ENCODE assay signal across 9 cellular contexts in the genomic region with DNA sequence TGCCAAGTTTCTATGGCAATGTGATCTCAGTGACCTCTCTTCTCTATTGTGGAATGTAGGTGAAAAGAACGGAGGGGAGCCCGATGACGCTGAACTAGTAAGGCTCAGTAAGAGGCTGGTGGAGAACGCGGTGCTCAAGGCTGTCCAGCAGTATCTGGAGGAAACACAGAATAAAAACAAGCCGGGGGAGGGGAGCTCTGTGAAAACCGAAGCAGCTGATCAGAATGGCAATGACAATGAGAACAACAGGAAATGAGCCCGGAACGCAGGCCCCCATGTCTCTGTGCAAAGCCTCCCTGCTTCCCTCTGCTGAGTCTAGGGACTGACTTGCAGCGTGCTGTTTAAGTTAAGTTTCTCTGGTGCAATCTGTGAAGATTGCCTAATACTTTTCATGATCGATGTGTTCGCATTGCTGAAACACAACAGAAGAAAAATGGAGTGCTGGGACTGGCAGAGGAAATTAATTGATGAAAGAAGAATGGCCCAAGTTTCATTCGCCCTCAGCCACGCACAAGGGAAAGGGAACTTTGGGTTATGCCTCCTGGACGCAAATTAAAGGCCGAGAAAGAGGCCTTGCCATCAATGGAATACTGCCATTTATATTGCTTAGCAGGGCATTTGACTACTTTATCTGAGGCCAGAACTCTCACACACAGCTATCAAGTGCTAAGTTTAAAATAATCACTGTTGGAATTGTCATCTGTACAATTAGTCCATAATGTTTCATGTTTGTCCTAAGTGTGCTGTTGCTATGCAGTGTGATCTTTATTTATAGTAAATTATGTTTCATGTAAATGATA.
DNase-seq lines count a peak whose midpoint lies in the region; ATAC-seq, FAIRE-seq and TF ChIP-seq lines count a peak whose summit lies in the region.
"Had no signal": no experiment of that assay in that cellular context is flagged by ENCODE, and none has a peak within 500 bp of the region (broad histone marks: within the 10 kb centered on the region; RNA-seq: fewer than 3 reads in every experiment).

No MANE protein-coding gene starts in this region.

- peaks cover 19% of the 10 kb centered on the region for H3K4me1 Mint-ChIP-seq in T-helper 2 cell treated with Interferon-gamma antibody and Interleukin-4, amounts not matched to agents 5 μg/mL and 100 μg/mL, for 36 hours (ENCODE audit: low read depth)
- H3K4me1 Mint-ChIP-seq in astrocyte (ENCODE audit: low read depth, unreplicated experiment) (peaks cover 10% of the 10 kb centered on the region), glutamatergic neuron (ENCODE audit: low read depth, unreplicated experiment) (peaks cover 2% of the 10 kb centered on the region)

- peak overlapping the region; percentile 60 for H2AFZ ChIP-seq in astrocyte (ENCODE audit: low read depth, low read length)

- no peaks in the 10 kb centered on the region for H3K27me3 ChIP-seq in astrocyte (ENCODE audit: insufficient read depth, low read length)

- H3K4me3 ChIP-seq in astrocyte (ENCODE audit: insufficient read depth, low read depth, low read length), result peak overlapping the region; percentile 6

- H3K4me3 Mint-ChIP-seq in T-helper 2 cell treated with Interferon-gamma antibody and Interleukin-4, amounts not matched to agents 5 μg/mL and 100 μg/mL, for 36 hours, result peak overlapping the region; percentile 75
- H3K4me3 Mint-ChIP-seq in astrocyte (ENCODE audit: unreplicated experiment) (no peak overlapping the region), glutamatergic neuron (ENCODE audit: unreplicated experiment) (no peak overlapping the region)

- TF ChIP-seq CTCF in astrocyte (IDR thresholded peaks at IDR 0.05; ENCODE audit: insufficient read depth, low read depth, low read length) (no peak), glutamatergic neuron (IDR thresholded peaks at IDR 0.05; ENCODE audit: partially characterized antibody, unreplicated experiment) (no peak)

- H3K36me3 ChIP-seq in astrocyte (ENCODE audit: insufficient read depth, low read length), result no peaks in the 10 kb centered on the region

- peak overlapping the region; percentile 88 for H3K27ac Mint-ChIP-seq in T-helper 2 cell treated with Interferon-gamma antibody and Interleukin-4, amounts not matched to agents 5 μg/mL and 100 μg/mL, for 36 hours
- H3K27ac Mint-ChIP-seq in astrocyte (ENCODE audit: unreplicated experiment) (no peak overlapping the region), glutamatergic neuron (ENCODE audit: unreplicated experiment) (no peak overlapping the region)

- H3K27ac ChIP-seq in astrocyte (ENCODE audit: low read depth, low read length), result no peak overlapping the region
- H3K27ac ChIP-seq: epithelial cell of prostate had no signal

- H3K4me2 ChIP-seq in astrocyte (ENCODE audit: low read length), result peak overlapping the region; percentile 62

- H3K27me3 Mint-ChIP-seq in T-helper 2 cell treated with Interferon-gamma antibody and Interleukin-4, amounts not matched to agents 5 μg/mL and 100 μg/mL, for 36 hours (ENCODE audit: low read depth), result no peaks in the 10 kb centered on the region
- H3K27me3 Mint-ChIP-seq in astrocyte (ENCODE audit: low read depth, unreplicated experiment) (no peaks in the 10 kb centered on the region), glutamatergic neuron (ENCODE audit: unreplicated experiment) (no peaks in the 10 kb centered on the region)

- H3K4me1 ChIP-seq in astrocyte (ENCODE audit: insufficient read depth, low read length), result no peaks in the 10 kb centered on the region

- peaks cover 25% of the 10 kb centered on the region for H3K36me3 Mint-ChIP-seq in T-helper 2 cell treated with Interferon-gamma antibody and Interleukin-4, amounts not matched to agents 5 μg/mL and 100 μg/mL, for 36 hours (ENCODE audit: low read depth)
- H3K36me3 Mint-ChIP-seq in astrocyte (ENCODE audit: low read depth, unreplicated experiment), result no peaks in the 10 kb centered on the region
- H3K36me3 Mint-ChIP-seq in glutamatergic neuron (ENCODE audit: unreplicated experiment), result no peaks in the 10 kb centered on the region

- peak; percentile 37 for DNase-seq in T-helper 2 cell treated with Interferon-gamma antibody and Interleukin-4, amounts not matched to agents 5 μg/mL and 100 μg/mL, for 36 hours (ENCODE audit: low spot score)
- DNase-seq in astrocyte (ENCODE audit: low read depth) (peak; percentile 23), medulla oblongata (ENCODE audit: extremely low spot score) (peak; percentile 87), glutamatergic neuron (no peak), GM19239 (ENCODE audit: insufficient read length, low spot score) (no peak)
- peak; percentile 57 for DNase-seq in stimulated activated CD8-positive, alpha-beta memory T cell treated with anti-CD3 and anti-CD28 coated beads, Interleukin-4, amount 100 ng/mL, for 48 hours

- peak; percentile 68 for ATAC-seq in GM19324 (IDR thresholded peaks at IDR 0.05; ENCODE audit: low FRiP score, unreplicated experiment)
- no peak for ATAC-seq in HG02588 (IDR thresholded peaks at IDR 0.05; ENCODE audit: unreplicated experiment)

- peaks cover 8% of the 10 kb centered on the region for H3K9me3 Mint-ChIP-seq in T-helper 2 cell treated with Interferon-gamma antibody and Interleukin-4, amounts not matched to agents 5 μg/mL and 100 μg/mL, for 36 hours
- H3K9me3 Mint-ChIP-seq in astrocyte (ENCODE audit: unreplicated experiment), result no peaks in the 10 kb centered on the region
- H3K9me3 Mint-ChIP-seq in glutamatergic neuron (ENCODE audit: unreplicated experiment), result no peaks in the 10 kb centered on the region

- no peaks in the 10 kb centered on the region for H3K9me3 ChIP-seq in astrocyte (ENCODE audit: insufficient read depth, low read depth, low read length)

- H3K9ac ChIP-seq in astrocyte (ENCODE audit: low read length), result no peak overlapping the region

- FAIRE-seq in astrocyte (lab: Jason Lieb, UNC) (no peak), GM19239 (lab: Jason Lieb, UNC) (no peak)

- H3K79me2 ChIP-seq in astrocyte (ENCODE audit: insufficient read depth, low read length), result no peaks in the 10 kb centered on the region

- H4K20me1 ChIP-seq in astrocyte (ENCODE audit: insufficient read depth, low read length), result no peaks in the 10 kb centered on the region

Comparison
In these comparisons a context has a peak if more than half of its experiments do, and no peak if none do; other contexts are left out.
1. DNase-seq: peak in T-helper 2 cell treated with Interferon-gamma antibody and Interleukin-4, amounts not matched to agents 5 μg/mL and 100 μg/mL, for 36 hours (single experiment), astrocyte (single experiment), medulla oblongata (single experiment) and stimulated activated CD8-positive, alpha-beta memory T cell treated with anti-CD3 and anti-CD28 coated beads, Interleukin-4, amount 100 ng/mL, for 48 hours (single experiment); none in glutamatergic neuron (single experiment) and GM19239 (single experiment).